21 cellular contexts compared by ENCODE assay signal in the genomic region with DNA sequence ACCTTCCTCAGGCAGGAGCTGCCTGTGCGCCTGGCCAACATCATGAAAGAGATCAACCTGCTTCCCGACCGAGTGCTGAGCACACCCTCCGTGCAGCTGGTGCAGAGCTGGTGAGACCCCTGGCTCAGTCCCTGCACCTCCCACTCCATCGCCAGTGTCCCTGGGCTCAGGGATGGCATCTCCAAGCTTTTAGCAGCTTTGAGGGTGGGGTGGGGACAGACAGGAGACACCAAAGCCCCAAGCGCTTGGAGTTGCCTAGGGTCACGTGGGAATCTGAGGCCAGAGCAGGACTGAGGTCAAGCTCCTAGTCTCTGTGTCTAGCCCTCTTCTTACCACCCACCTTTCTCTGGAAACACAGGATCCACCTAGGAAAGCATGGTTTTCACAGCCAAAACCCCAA. TPM values are rescaled to one million over a fixed set of nuclear protein-coding genes. Genes with fewer than 3 reads are reported as not detected.
DNase-seq lines count a peak whose midpoint lies in the region; ATAC-seq and TF ChIP-seq lines count a peak whose summit lies in the region.
"Had no signal": no experiment of that assay in that cellular context is flagged by ENCODE, and none has a peak within 500 bp of the region (broad histone marks: within the 10 kb centered on the region; RNA-seq: fewer than 3 reads in every experiment).

No MANE protein-coding gene starts in this region.

- no peaks in the 10 kb centered on the region for H3K27me3 Mint-ChIP-seq in T-helper 1 cell treated with Interleukin-12 subunit alpha and Interleukin-12 subunit beta and Interleukin-4 antibody, amounts not matched to agents 30 μg/mL and 1 μg/mL, for 36 hours (ENCODE audit: low read depth)

- no peaks in the 10 kb centered on the region for H3K9me3 ChIP-seq in heart right ventricle
- H3K9me3 ChIP-seq in stomach smooth muscle (ENCODE audit: control insufficient read depth in 2 of 2, low read length in 2 of 2) = no peaks in the 10 kb centered on the region
- H3K9me3 ChIP-seq: SK-N-SH, thyroid gland had no signal

- H3K36me3 ChIP-seq in heart right ventricle = peaks cover 0 to 48% (median 30%) of the 10 kb centered on the region in 9 donors
- H3K36me3 ChIP-seq in stomach smooth muscle (ENCODE audit: control insufficient read depth in 2 of 2, insufficient read depth in 2 of 2, low read length in 2 of 2) = peaks cover 16 to 21% of the 10 kb centered on the region in 2 donors

- peak overlapping the region; percentile 10 for H3K4me3 Mint-ChIP-seq in T-helper 1 cell treated with Interleukin-12 subunit alpha and Interleukin-12 subunit beta and Interleukin-4 antibody, amounts not matched to agents 30 μg/mL and 1 μg/mL, for 36 hours

- ATAC-seq in heart right ventricle (no peak), HG03521 (IDR thresholded peaks at IDR 0.05; ENCODE audit: unreplicated experiment) (no peak)
- ATAC-seq in activated CD4-positive, CD25-positive, alpha-beta regulatory T cell treated with anti-CD3 and anti-CD28 coated beads, Interleukin-2, amount 50 U/mL, for 24 hours = no peak
- ATAC-seq: foreskin keratinocyte, PC-3, sciatic nerve had no signal

- H3K27ac Mint-ChIP-seq in T-helper 1 cell treated with Interleukin-12 subunit alpha and Interleukin-12 subunit beta and Interleukin-4 antibody, amounts not matched to agents 30 μg/mL and 1 μg/mL, for 36 hours = no peak overlapping the region

- H3K27me3 ChIP-seq in heart right ventricle (no peaks in the 10 kb centered on the region), stomach smooth muscle (ENCODE audit: control insufficient read depth in 1 of 2, insufficient read depth in 2 of 2, low read length in 2 of 2) (no peaks in the 10 kb centered on the region)
- H3K27me3 ChIP-seq: foreskin keratinocyte, thyroid gland had no signal

- no peak overlapping the region for H3K9ac ChIP-seq in stomach smooth muscle (ENCODE audit: low read length in 2 of 2)
- H3K9ac ChIP-seq: SK-N-SH had no signal

- H3K9me3 Mint-ChIP-seq in T-helper 1 cell treated with Interleukin-12 subunit alpha and Interleukin-12 subunit beta and Interleukin-4 antibody, amounts not matched to agents 30 μg/mL and 1 μg/mL, for 36 hours = no peaks in the 10 kb centered on the region

- peak overlapping the region in 1 of 10 donors; percentile 76 for H3K4me3 ChIP-seq in heart right ventricle
- H3K4me3 ChIP-seq in stomach smooth muscle (ENCODE audit: low read length in 2 of 2) = peak overlapping the region in 1 of 2 donors; percentile 96
- H3K4me3 ChIP-seq: thyroid gland had no signal

- H3K36me3 Mint-ChIP-seq in T-helper 1 cell treated with Interleukin-12 subunit alpha and Interleukin-12 subunit beta and Interleukin-4 antibody, amounts not matched to agents 30 μg/mL and 1 μg/mL, for 36 hours (ENCODE audit: low read depth) = peaks cover 4% of the 10 kb centered on the region

- peaks cover 16% of the 10 kb centered on the region for H3K4me1 Mint-ChIP-seq in T-helper 1 cell treated with Interleukin-12 subunit alpha and Interleukin-12 subunit beta and Interleukin-4 antibody, amounts not matched to agents 30 μg/mL and 1 μg/mL, for 36 hours (ENCODE audit: low read depth)

- peaks cover 22 to 76% (median 53%) of the 10 kb centered on the region in 9 donors for H3K4me1 ChIP-seq in heart right ventricle
- H3K4me1 ChIP-seq in stomach smooth muscle (ENCODE audit: control insufficient read depth, insufficient read depth, low read length) = peaks cover 71% of the 10 kb centered on the region
- H3K4me1 ChIP-seq: foreskin keratinocyte had no signal

- no peak for TF ChIP-seq CTCF in heart right ventricle (IDR thresholded peaks at IDR 0.05)

- DNase-seq in T-helper 1 cell = no peak
- DNase-seq in heart right ventricle = no peak
- DNase-seq: activated CD4-positive, alpha-beta T cell treated with anti-CD3 and anti-CD28 coated beads, Interleukin-2, amount 50 U/mL, for 48 hours; activated T-cell treated with anti-CD3 and anti-CD28 coated beads, Interleukin-2, amount 50 U/mL, for 48 hours; C1 segment of cervical spinal cord; DMS79; foreskin keratinocyte; MM.1S; NCI-H2081 treated with DMSO at 0.1 percent for 48 hours; NCI-H69; PC-3; SK-N-SH; stimulated activated CD4-positive, alpha-beta T cell treated with anti-CD3 and anti-CD28 coated beads, Interleukin-2, amount 100 ng/mL, for 48 hours; stimulated activated CD8-positive, alpha-beta memory T cell treated with anti-CD3 and anti-CD28 coated beads, Interleukin-4, amount 100 ng/mL, for 48 hours; thyroid gland had no signal

- H3K27ac ChIP-seq in heart right ventricle (peak overlapping the region in 6 of 10 donors; percentile 29 to 95 (median 42)), stomach smooth muscle (ENCODE audit: low read length) (peak overlapping the region; percentile 88)
- H3K27ac ChIP-seq: 22Rv1, foreskin keratinocyte had no signal

- intact Hi-C loops in heart right ventricle (cut with DNase I) = loop anchor here in 4 of 10 donors (5.0 to 10.0 kb wide), 3 partner anchors 55 to 197 kb away; a partner anchor contains a TSS

- WGBS in heart right ventricle, 2 donors = 61 to 67% methylated on average over 7 of the region's 7 CpGs

RNA-seq across cellular contexts. Expression of a gene that starts 2.3 kb away (rescaled TPM):
- total RNA-seq in heart right ventricle = 100 to 1,000 TPM; 161 to 337 (median 231) TPM
- polyA plus RNA-seq in heart right ventricle = 100 to 1,000 TPM in 1 of 2 donors, 10 to 100 TPM in 1; 88.1 to 129 TPM

RNA-seq across cellular contexts. Expression of a gene that starts 32.5 kb away (rescaled TPM):
- total RNA-seq in heart right ventricle = 1 to 10 TPM; 1.5 to 3.8 (median 1.9) TPM
- 1 to 10 TPM; 1.9 to 3.8 TPM for polyA plus RNA-seq in heart right ventricle

RNA-seq across cellular contexts. Expression of a gene that starts 41.5 kb away (rescaled TPM):
- total RNA-seq in heart right ventricle = 10 to 100 TPM; 12.5 to 44.2 (median 22.5) TPM
- polyA plus RNA-seq in heart right ventricle = 10 to 100 TPM; 26.1 to 39.9 TPM

RNA-seq across cellular contexts. Expression of a gene that starts 53.0 kb away (rescaled TPM):
- total RNA-seq in heart right ventricle = 10 to 100 TPM; 17.3 to 45.4 (median 26.9) TPM
- polyA plus RNA-seq in heart right ventricle = 10 to 100 TPM; 22.4 to 42.7 TPM
